Comparison of ENCODE assay signal across 1 cellular context in the genomic region with DNA sequence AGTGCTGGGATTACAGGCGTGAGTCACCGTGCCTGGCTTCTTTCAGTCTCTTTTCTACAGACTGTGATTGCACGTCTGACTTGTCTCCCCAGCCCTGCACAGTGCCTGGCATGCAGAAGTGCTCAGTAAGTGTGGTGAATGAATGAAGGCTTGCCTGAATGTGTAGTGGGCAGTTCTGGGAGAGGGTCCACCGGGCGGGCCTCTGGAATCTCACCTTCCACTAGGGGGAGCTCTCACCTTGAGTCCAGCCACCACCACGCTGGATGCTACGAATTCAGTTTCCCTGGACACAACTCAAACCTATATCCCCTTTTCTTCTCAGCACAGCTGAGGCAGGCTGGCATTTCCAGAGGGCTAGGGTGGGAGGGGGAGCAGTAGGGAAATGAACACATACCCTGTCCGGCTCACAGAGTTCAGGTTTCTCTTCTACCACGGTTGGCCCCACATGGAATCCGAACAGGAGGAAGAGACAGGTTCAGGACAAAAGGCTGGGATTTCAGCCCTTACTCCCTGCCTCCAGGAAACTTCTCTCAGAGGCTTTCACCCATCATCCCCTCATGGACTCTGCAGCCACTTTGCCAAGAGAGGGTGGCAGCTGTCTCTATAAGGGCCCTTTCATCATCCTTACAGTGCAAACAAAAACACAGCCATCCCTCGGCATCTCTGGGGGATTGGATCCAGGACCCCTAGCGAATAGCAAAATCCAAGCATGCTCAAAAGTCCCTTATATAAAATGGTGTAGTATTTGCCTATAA.
TF ChIP-seq lines count a peak whose summit lies in the region.

No MANE protein-coding gene starts in this region.

TF ChIP-seq in HCT116, 20 proteins besides CTCF, POLR2A, EP300 and RAD21 (continued from another document):
- TF ChIP-seq, protein P1, sequence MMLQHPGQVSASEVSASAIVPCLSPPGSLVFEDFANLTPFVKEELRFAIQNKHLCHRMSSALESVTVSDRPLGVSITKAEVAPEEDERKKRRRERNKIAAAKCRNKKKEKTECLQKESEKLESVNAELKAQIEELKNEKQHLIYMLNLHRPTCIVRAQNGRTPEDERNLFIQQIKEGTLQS (IDR thresholded peaks at IDR 0.05), result no peak
- no peak for TF ChIP-seq ZFX (IDR thresholded peaks at IDR 0.05)
- TF ChIP-seq CBX3 (IDR thresholded peaks at IDR 0.05; ENCODE audit: low read depth), result no peak
- no peak for TF ChIP-seq POLR2AphosphoS5 (IDR thresholded peaks at IDR 0.05; ENCODE audit: low read depth, low read length)
- TF ChIP-seq TCF7L2 (IDR thresholded peaks at IDR 0.05; ENCODE audit: borderline replicate concordance, extremely low read depth, insufficient read depth, insufficient read length), result no peak
- TF ChIP-seq SIN3A (IDR thresholded peaks at IDR 0.05; ENCODE audit: low read depth), result no peak
- no peak for TF ChIP-seq YY1 (IDR thresholded peaks at IDR 0.05; ENCODE audit: extremely low read depth, insufficient replicate concordance, low read depth, low read length)
- no peak for TF ChIP-seq CEBPB (IDR thresholded peaks at IDR 0.05; ENCODE audit: low read depth)
- TF ChIP-seq, protein P2, sequence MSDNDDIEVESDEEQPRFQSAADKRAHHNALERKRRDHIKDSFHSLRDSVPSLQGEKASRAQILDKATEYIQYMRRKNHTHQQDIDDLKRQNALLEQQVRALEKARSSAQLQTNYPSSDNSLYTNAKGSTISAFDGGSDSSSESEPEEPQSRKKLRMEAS (IDR thresholded peaks at IDR 0.05), result no peak
- no peak for TF ChIP-seq SP1 (IDR thresholded peaks at IDR 0.05; ENCODE audit: low read depth)
- no peak for TF ChIP-seq EZH2 (IDR thresholded peaks at IDR 0.05)
